ENCODE assay signal across 21 cellular contexts in genomic region chr18:61108706-61109105, GRCh38.
"Had no signal": no experiment of that assay in that cellular context is flagged by ENCODE, and none has a peak within 500 bp of the region (broad histone marks: within the 10 kb centered on the region; RNA-seq: fewer than 3 reads in every experiment).

No MANE protein-coding gene starts in this region.

- H3K4me3 ChIP-seq: coronary artery, dorsolateral prefrontal cortex, esophagus muscularis mucosa, gastrocnemius medialis, heart right ventricle, left lung, lower lobe of right lung, mucosa of descending colon had no signal

- H3K27ac ChIP-seq: coronary artery, dorsolateral prefrontal cortex, esophagus muscularis mucosa, foreskin keratinocyte, gastrocnemius medialis, heart right ventricle, left lung, lower lobe of right lung had no signal

- H3K4me1 ChIP-seq: esophagus muscularis mucosa, foreskin keratinocyte, gastrocnemius medialis, heart right ventricle, left lung, lower lobe of right lung had no signal

- DNase-seq: dermis blood vessel endothelial cell; dorsolateral prefrontal cortex; effector CD4-positive, alpha-beta T cell; effector memory CD4-positive, alpha-beta T cell; foreskin keratinocyte; gastrocnemius medialis; glutamatergic neuron; head of caudate nucleus; heart right ventricle; hippocampal formation; left cardiac atrium; left lung; left ventricle myocardium superior; lower lobe of right lung; mesenchymal stem cell; mucosa of descending colon had no signal

- H3K9me3 ChIP-seq: esophagus muscularis mucosa, gastrocnemius medialis, heart right ventricle, left lung, lower lobe of right lung, mucosa of descending colon had no signal

- H3K36me3 ChIP-seq: esophagus muscularis mucosa, gastrocnemius medialis, heart right ventricle, left lung, lower lobe of right lung had no signal

- H3K27me3 ChIP-seq: dorsolateral prefrontal cortex, esophagus muscularis mucosa, foreskin keratinocyte, gastrocnemius medialis, heart right ventricle, left lung had no signal

- FAIRE-seq: endothelial cell of umbilical vein, islet of Langerhans, keratinocyte had no signal

- ATAC-seq: foreskin keratinocyte, gastrocnemius medialis, heart right ventricle, left cardiac atrium, left lung, left ventricle myocardium superior, lower lobe of right lung, mucosa of descending colon had no signal
